ENCODE assay signal across 31 cellular contexts in the genomic region with DNA sequence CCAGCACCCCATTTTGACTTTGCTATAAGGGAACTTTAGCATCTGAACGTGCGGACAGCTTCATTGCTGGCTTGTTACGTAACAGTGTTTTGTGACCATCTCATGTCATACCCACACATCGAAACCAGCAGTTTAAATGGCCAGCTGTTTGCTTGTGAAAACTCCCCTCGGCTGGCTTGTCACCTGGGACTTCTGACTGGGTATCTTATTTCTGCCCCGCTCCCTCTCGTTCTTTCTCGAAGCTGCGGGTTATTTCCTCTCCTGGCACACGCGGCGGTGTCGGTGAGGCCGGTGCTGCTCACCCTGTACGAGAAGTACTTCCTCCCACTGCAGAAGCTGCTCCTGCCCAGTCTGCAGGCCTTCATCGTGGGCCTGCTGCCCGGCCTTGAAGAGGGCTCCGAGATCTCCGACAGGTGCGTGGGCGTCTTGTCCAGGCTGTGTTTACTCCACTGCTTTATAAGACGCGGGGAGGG. TPM values are rescaled to one million over a fixed set of nuclear protein-coding genes. Genes with fewer than 3 reads are reported as not detected.
DNase-seq lines count a peak whose midpoint lies in the region; ATAC-seq and TF ChIP-seq lines count a peak whose summit lies in the region.
"Had no signal": no experiment of that assay in that cellular context is flagged by ENCODE, and none has a peak within 500 bp of the region (broad histone marks: within the 10 kb centered on the region; RNA-seq: fewer than 3 reads in every experiment).

No MANE protein-coding gene starts in this region.

- no peak overlapping the region for H3K27ac Mint-ChIP-seq in activated CD4-positive, alpha-beta T cell treated with anti-CD3 and anti-CD28 coated beads, Interleukin-2, amount 10 ng/mL, durations not matched to agents 24 days and 14 days
- H3K27ac Mint-ChIP-seq: activated naive CD8-positive, alpha-beta T cell treated with anti-CD3 and anti-CD28 coated beads, Interleukin-2, amount 10 ng/mL, durations not matched to agents 7 days and 5 days; natural killer cell treated with Interleukin-12 subunit alpha and Interleukin-12 subunit beta and Interleukin-15 and Interleukin-18, amount 100 ng/mL, for 72 hours; WTC11 had no signal

- peaks cover 34% of the 10 kb centered on the region for H3K4me1 ChIP-seq in hepatocyte (ENCODE audit: insufficient read depth)
- H3K4me1 ChIP-seq: ascending aorta, colonic mucosa, upper lobe of right lung had no signal

- no peaks in the 10 kb centered on the region for H4K20me1 ChIP-seq in hepatocyte (ENCODE audit: insufficient read depth, poor library complexity, severe bottlenecking)

- no peak overlapping the region for H3K4me3 Mint-ChIP-seq in activated CD4-positive, alpha-beta T cell treated with anti-CD3 and anti-CD28 coated beads, Interleukin-2, amount 10 ng/mL, durations not matched to agents 24 days and 14 days
- H3K4me3 Mint-ChIP-seq: activated naive CD8-positive, alpha-beta T cell treated with anti-CD3 and anti-CD28 coated beads, Interleukin-2, amount 10 ng/mL, durations not matched to agents 7 days and 5 days; natural killer cell treated with Interleukin-12 subunit alpha and Interleukin-12 subunit beta and Interleukin-15 and Interleukin-18, amount 100 ng/mL, for 72 hours; WTC11 had no signal

- TF ChIP-seq CTCF in C4-2B (conservative IDR thresholded peaks at IDR 0.05) = no peak
- no peak for TF ChIP-seq CTCF in NB4 (IDR thresholded peaks at IDR 0.05; ENCODE audit: low read depth, low read length)
- no peak for TF ChIP-seq CTCF in hepatocyte (IDR thresholded peaks at IDR 0.05; ENCODE audit: poor library complexity)

- peaks cover 2% of the 10 kb centered on the region for H3K27me3 Mint-ChIP-seq in activated CD4-positive, alpha-beta T cell treated with anti-CD3 and anti-CD28 coated beads, Interleukin-2, amount 10 ng/mL, durations not matched to agents 24 days and 14 days
- H3K27me3 Mint-ChIP-seq: activated naive CD8-positive, alpha-beta T cell treated with anti-CD3 and anti-CD28 coated beads, Interleukin-2, amount 10 ng/mL, durations not matched to agents 7 days and 5 days; natural killer cell treated with Interleukin-12 subunit alpha and Interleukin-12 subunit beta and Interleukin-15 and Interleukin-18, amount 100 ng/mL, for 72 hours had no signal

- H3K27me3 ChIP-seq in hepatocyte = no peaks in the 10 kb centered on the region
- H3K27me3 ChIP-seq: ascending aorta, colonic mucosa, MG63, upper lobe of right lung had no signal

- H3K27ac ChIP-seq in C4-2B (0 out of 2 replicates have a peak overlapping the region, but pooled peaks have one; percentile 3), hepatocyte (peak overlapping the region; percentile 90)
- H3K27ac ChIP-seq: ascending aorta, colonic mucosa, epithelial cell of prostate, RWPE1, skin epidermis, upper lobe of right lung had no signal

- no peak for ATAC-seq in GM19467 (IDR thresholded peaks at IDR 0.05; ENCODE audit: unreplicated experiment)
- ATAC-seq: mucosa of descending colon; natural killer cell treated with Interleukin-12 subunit alpha and Interleukin-12 subunit beta and Interleukin-15 and Interleukin-18, amount 100 ng/mL, for 72 hours; upper lobe of right lung; WTC11 had no signal

- 88% methylated on average over 23 of the region's 23 CpGs for WGBS in hepatocyte (ENCODE audit: low lambda C conversion rate, missing lambda C conversion rate)

- H3K4me1 Mint-ChIP-seq in activated CD4-positive, alpha-beta T cell treated with anti-CD3 and anti-CD28 coated beads, Interleukin-2, amount 10 ng/mL, durations not matched to agents 24 days and 14 days = peaks cover 19% of the 10 kb centered on the region
- H3K4me1 Mint-ChIP-seq: WTC11 had no signal

- H3K4me3 ChIP-seq in NB4 (ENCODE audit: low read depth, low read length) (no peak overlapping the region), hepatocyte (no peak overlapping the region)
- H3K4me3 ChIP-seq: ascending aorta, colonic mucosa, MG63, mucosa of descending colon, skin epidermis, upper lobe of right lung had no signal

- H3K36me3 ChIP-seq in hepatocyte (replicated peaks; ENCODE audit: insufficient read depth, low read depth) = no peaks in the 10 kb centered on the region
- H3K36me3 ChIP-seq: colonic mucosa, MG63 had no signal

- H2AFZ ChIP-seq in hepatocyte = no peak overlapping the region

- H3K4me2 ChIP-seq in hepatocyte = no peak overlapping the region

- H3K9me3 Mint-ChIP-seq in activated CD4-positive, alpha-beta T cell treated with anti-CD3 and anti-CD28 coated beads, Interleukin-2, amount 10 ng/mL, durations not matched to agents 24 days and 14 days = no peaks in the 10 kb centered on the region
- H3K9me3 Mint-ChIP-seq: activated naive CD8-positive, alpha-beta T cell treated with anti-CD3 and anti-CD28 coated beads, Interleukin-2, amount 10 ng/mL, durations not matched to agents 7 days and 5 days; natural killer cell treated with Interleukin-12 subunit alpha and Interleukin-12 subunit beta and Interleukin-15 and Interleukin-18, amount 100 ng/mL, for 72 hours had no signal

- peaks cover 15% of the 10 kb centered on the region for H3K36me3 Mint-ChIP-seq in activated CD4-positive, alpha-beta T cell treated with anti-CD3 and anti-CD28 coated beads, Interleukin-2, amount 10 ng/mL, durations not matched to agents 24 days and 14 days (ENCODE audit: low read depth)
- H3K36me3 Mint-ChIP-seq: natural killer cell treated with Interleukin-12 subunit alpha and Interleukin-12 subunit beta and Interleukin-15 and Interleukin-18, amount 100 ng/mL, for 72 hours had no signal

- no peaks in the 10 kb centered on the region for H3K9me3 ChIP-seq in hepatocyte (ENCODE audit: low read depth)
- H3K9me3 ChIP-seq: ascending aorta, colonic mucosa, MG63, mucosa of descending colon, upper lobe of right lung had no signal

- H3K79me2 ChIP-seq in hepatocyte = peaks cover 6% of the 10 kb centered on the region

- no peaks in the 10 kb centered on the region for H3K9me2 ChIP-seq in hepatocyte (replicated peaks; ENCODE audit: insufficient read depth)

- intact Hi-C loops in posterior vena cava (cut with DNase I) = no loop called here
- intact Hi-C loops in activated CD4-positive, alpha-beta T cell treated with anti-CD3 and anti-CD28 coated beads, Interleukin-2, amount 10 ng/mL, durations not matched to agents 24 days and 14 days (cut with micrococcal nuclease) = no loop called here

- DNase-seq in NB4 (ENCODE audit: low read depth) (peak; percentile 74), hepatocyte (ENCODE audit: low spot score) (peak; percentile 28), posterior vena cava (ENCODE audit: low spot score) (peak; percentile 64), medulla oblongata (ENCODE audit: extremely low spot score) (no peak), GF-D8 (lab: John Stamatoyannopoulos, UW) (no peak)
- DNase-seq in activated CD4-positive, alpha-beta T cell treated with anti-CD3 and anti-CD28 coated beads, Interleukin-2, amount 10 ng/mL, durations not matched to agents 24 days and 14 days = no peak
- DNase-seq: 8988T; activated CD4-positive, alpha-beta T cell treated with anti-CD3 and anti-CD28 coated beads, Interleukin-2, amount 50 U/mL, for 1 hour; activated gamma-delta T cell; activated naive CD8-positive, alpha-beta T cell treated with anti-CD3 and anti-CD28 coated beads, Interleukin-2, amount 10 ng/mL, durations not matched to agents 7 days and 5 days; activated T-cell treated with anti-CD3 and anti-CD28 coated beads, Interleukin-2, amount 50 U/mL, for 1 hour; C1 segment of cervical spinal cord; colonic mucosa; effector CD8-positive, alpha-beta T cell; KG1; MG63; mucosa of descending colon; NCI-H146; NCI-H345; NCI-H748 treated with DMSO at 0.1 percent for 48 hours; OCI-M1; stimulated activated naive CD4-positive, alpha-beta T cell; upper lobe of right lung had no signal

- no peak for TF ChIP-seq POLR2A in NB4 (IDR thresholded peaks at IDR 0.05; ENCODE audit: extremely low read depth, insufficient read length)

RNA-seq across cellular contexts. Expression of a gene that starts 43.5 kb away (rescaled TPM):
- total RNA-seq in hepatocyte = 9.1 and 17.7 TPM in 2 replicates
- polyA plus RNA-seq in hepatocyte = 6.6 and 7.1 TPM in 2 replicates
- total RNA-seq in posterior vena cava = 10 to 100 TPM; 12.4 to 17.2 TPM
- 16.0 and 17.5 TPM in 2 replicates for total RNA-seq in activated CD4-positive, alpha-beta T cell treated with anti-CD3 and anti-CD28 coated beads, Interleukin-2, amount 10 ng/mL, durations not matched to agents 24 days and 14 days

Comparison
In these comparisons a context has a peak if more than half of its experiments do, and no peak if none do; other contexts are left out.
1. DNase-seq: peak in NB4 (single experiment), hepatocyte (single experiment) and posterior vena cava (single experiment); none in medulla oblongata (single experiment), GF-D8 (single experiment) and activated CD4-positive, alpha-beta T cell treated with anti-CD3 and anti-CD28 coated beads, Interleukin-2, amount 10 ng/mL, durations not matched to agents 24 days and 14 days (single experiment).